31 cellular contexts compared by ENCODE assay signal in genomic region chr4:174071591-174071990, GRCh38.
"Had no signal": no experiment of that assay in that cellular context is flagged by ENCODE, and none has a peak within 500 bp of the region (broad histone marks: within the 10 kb centered on the region; RNA-seq: fewer than 3 reads in every experiment).

No MANE protein-coding gene starts in this region.

- H3K36me3 Mint-ChIP-seq: activated naive CD4-positive, alpha-beta T cell treated with anti-CD3 and anti-CD28 coated beads, Interleukin-2, amount 50 U/mL, for 24 hours; activated naive CD8-positive, alpha-beta T cell treated with anti-CD3 and anti-CD28 coated beads, Interleukin-2, amount 10 ng/mL, durations not matched to agents 7 days and 5 days had no signal

- DNase-seq: activated CD4-positive, alpha-beta T cell treated with anti-CD3 and anti-CD28 coated beads, Interleukin-2, amount 10 ng/mL, durations not matched to agents 24 days and 14 days; activated CD4-positive, alpha-beta T cell treated with anti-CD3 and anti-CD28 coated beads, Interleukin-2, amount 50 U/mL, for 4 hours; activated CD4-positive, CD25-positive, alpha-beta regulatory T cell; activated CD8-positive, alpha-beta T cell treated with anti-CD3 and anti-CD28 coated beads for 36 hours; activated effector memory CD4-positive, alpha-beta T cell treated with anti-CD3 and anti-CD28 coated beads, Interleukin-2, amount 50 U/mL, for 16 hours; activated naive CD4-positive, alpha-beta T cell treated with Interleukin-2 at 50 U/mL for 16 hours; activated naive CD8-positive, alpha-beta T cell treated with anti-CD3 and anti-CD28 coated beads, Interleukin-2, amount 10 ng/mL, durations not matched to agents 7 days and 5 days; activated T-cell treated with anti-CD3 and anti-CD28 coated beads, Interleukin-2, amount 50 U/mL, for 1 hour; activated T-cell treated with anti-CD3 and anti-CD28 coated beads, Interleukin-2, amount 50 U/mL, for 72 hours; adrenal gland; anterior cingulate cortex; brain microvascular endothelial cell; central memory CD4-positive, alpha-beta T cell; IMR-90; NCI-H1105; NCI-H1436; NCI-H1694; NCI-H1930; NCI-H2081 treated with DMSO at 0.1 percent for 48 hours; NCI-H226; NCI-H446 treated with DMSO at 0.1 percent for 48 hours; NCI-H524; NCI-H69; NCI-H82; SHP77 treated with DMSO at 0.1 percent for 48 hours; T1000; WERI-Rb-1 had no signal

- H3K4me3 Mint-ChIP-seq: activated CD4-positive, alpha-beta T cell treated with anti-CD3 and anti-CD28 coated beads, Interleukin-2, amount 10 ng/mL, durations not matched to agents 24 days and 14 days; activated CD8-positive, alpha-beta T cell treated with anti-CD3 and anti-CD28 coated beads for 36 hours; activated naive CD4-positive, alpha-beta T cell treated with anti-CD3 and anti-CD28 coated beads, Interleukin-2, amount 50 U/mL, for 24 hours; activated naive CD8-positive, alpha-beta T cell treated with anti-CD3 and anti-CD28 coated beads, Interleukin-2, amount 10 ng/mL, durations not matched to agents 7 days and 5 days; activated T-cell treated with anti-CD3 and anti-CD28 coated beads, Interleukin-2, amount 50 U/mL, for 72 hours; activated T-helper 17 cell treated with anti-CD3 and anti-CD28 coated beads, Interleukin-2, amount 50 U/mL, for 72 hours had no signal

- H3K9me3 ChIP-seq: adrenal gland, SJSA1 had no signal

- H3K36me3 ChIP-seq: adrenal gland, brain microvascular endothelial cell, SJSA1, WERI-Rb-1 had no signal

- H3K4me1 ChIP-seq: adrenal gland, SJSA1 had no signal

- H3K27me3 Mint-ChIP-seq: activated CD4-positive, alpha-beta T cell treated with anti-CD3 and anti-CD28 coated beads, Interleukin-2, amount 10 ng/mL, durations not matched to agents 24 days and 14 days; activated naive CD8-positive, alpha-beta T cell treated with anti-CD3 and anti-CD28 coated beads, Interleukin-2, amount 10 ng/mL, durations not matched to agents 7 days and 5 days had no signal

- H3K27ac Mint-ChIP-seq: activated CD4-positive, alpha-beta T cell treated with anti-CD3 and anti-CD28 coated beads, Interleukin-2, amount 10 ng/mL, durations not matched to agents 24 days and 14 days; activated CD8-positive, alpha-beta T cell treated with anti-CD3 and anti-CD28 coated beads for 36 hours; activated naive CD4-positive, alpha-beta T cell treated with anti-CD3 and anti-CD28 coated beads, Interleukin-2, amount 50 U/mL, for 24 hours; activated naive CD8-positive, alpha-beta T cell treated with anti-CD3 and anti-CD28 coated beads, Interleukin-2, amount 10 ng/mL, durations not matched to agents 7 days and 5 days; activated T-cell treated with anti-CD3 and anti-CD28 coated beads, Interleukin-2, amount 50 U/mL, for 72 hours; activated T-helper 17 cell treated with anti-CD3 and anti-CD28 coated beads, Interleukin-2, amount 50 U/mL, for 72 hours had no signal

- H3K4me3 ChIP-seq: adrenal gland, K562, SJSA1 had no signal

- H3K27me3 ChIP-seq: adrenal gland, brain microvascular endothelial cell, SJSA1 had no signal

- H3K4me1 Mint-ChIP-seq: activated CD4-positive, alpha-beta T cell treated with anti-CD3 and anti-CD28 coated beads, Interleukin-2, amount 10 ng/mL, durations not matched to agents 24 days and 14 days; activated naive CD4-positive, alpha-beta T cell treated with anti-CD3 and anti-CD28 coated beads, Interleukin-2, amount 50 U/mL, for 24 hours; activated naive CD8-positive, alpha-beta T cell treated with anti-CD3 and anti-CD28 coated beads, Interleukin-2, amount 10 ng/mL, durations not matched to agents 7 days and 5 days; activated T-helper 17 cell treated with anti-CD3 and anti-CD28 coated beads, Interleukin-2, amount 50 U/mL, for 72 hours had no signal

- H3K9me3 Mint-ChIP-seq: activated CD4-positive, alpha-beta T cell treated with anti-CD3 and anti-CD28 coated beads, Interleukin-2, amount 10 ng/mL, durations not matched to agents 24 days and 14 days; activated CD8-positive, alpha-beta T cell treated with anti-CD3 and anti-CD28 coated beads for 36 hours; activated naive CD8-positive, alpha-beta T cell treated with anti-CD3 and anti-CD28 coated beads, Interleukin-2, amount 10 ng/mL, durations not matched to agents 7 days and 5 days; activated T-cell treated with anti-CD3 and anti-CD28 coated beads, Interleukin-2, amount 50 U/mL, for 72 hours; activated T-helper 17 cell treated with anti-CD3 and anti-CD28 coated beads, Interleukin-2, amount 50 U/mL, for 72 hours had no signal

- H3K27ac ChIP-seq: adrenal gland, brain microvascular endothelial cell, SJSA1, WERI-Rb-1 had no signal
